Comparison of ENCODE assay signal across 1 cellular context in genomic region chr5:13809921-13810320, GRCh38.
TF ChIP-seq lines count a peak whose summit lies in the region.

No MANE protein-coding gene starts in this region.

TF ChIP-seq in H1, 55 proteins besides CTCF, POLR2A, EP300 and RAD21 (continued from another document):
- TF ChIP-seq, protein P1, sequence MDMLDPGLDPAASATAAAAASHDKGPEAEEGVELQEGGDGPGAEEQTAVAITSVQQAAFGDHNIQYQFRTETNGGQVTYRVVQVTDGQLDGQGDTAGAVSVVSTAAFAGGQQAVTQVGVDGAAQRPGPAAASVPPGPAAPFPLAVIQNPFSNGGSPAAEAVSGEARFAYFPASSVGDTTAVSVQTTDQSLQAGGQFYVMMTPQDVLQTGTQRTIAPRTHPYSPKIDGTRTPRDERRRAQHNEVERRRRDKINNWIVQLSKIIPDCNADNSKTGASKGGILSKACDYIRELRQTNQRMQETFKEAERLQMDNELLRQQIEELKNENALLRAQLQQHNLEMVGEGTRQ (IDR thresholded peaks at IDR 0.05; ENCODE audit: low read length): no peak
- TF ChIP-seq YY1 (IDR thresholded peaks at IDR 0.05; ENCODE audit: low read depth, low read length): no peak
- TF ChIP-seq HDAC6 (IDR thresholded peaks at IDR 0.05; ENCODE audit: low read depth, low read length): no peak
- TF ChIP-seq ATF3 (IDR thresholded peaks at IDR 0.05; ENCODE audit: insufficient read depth, low read depth, low read length): no peak
- TF ChIP-seq, protein P2, sequence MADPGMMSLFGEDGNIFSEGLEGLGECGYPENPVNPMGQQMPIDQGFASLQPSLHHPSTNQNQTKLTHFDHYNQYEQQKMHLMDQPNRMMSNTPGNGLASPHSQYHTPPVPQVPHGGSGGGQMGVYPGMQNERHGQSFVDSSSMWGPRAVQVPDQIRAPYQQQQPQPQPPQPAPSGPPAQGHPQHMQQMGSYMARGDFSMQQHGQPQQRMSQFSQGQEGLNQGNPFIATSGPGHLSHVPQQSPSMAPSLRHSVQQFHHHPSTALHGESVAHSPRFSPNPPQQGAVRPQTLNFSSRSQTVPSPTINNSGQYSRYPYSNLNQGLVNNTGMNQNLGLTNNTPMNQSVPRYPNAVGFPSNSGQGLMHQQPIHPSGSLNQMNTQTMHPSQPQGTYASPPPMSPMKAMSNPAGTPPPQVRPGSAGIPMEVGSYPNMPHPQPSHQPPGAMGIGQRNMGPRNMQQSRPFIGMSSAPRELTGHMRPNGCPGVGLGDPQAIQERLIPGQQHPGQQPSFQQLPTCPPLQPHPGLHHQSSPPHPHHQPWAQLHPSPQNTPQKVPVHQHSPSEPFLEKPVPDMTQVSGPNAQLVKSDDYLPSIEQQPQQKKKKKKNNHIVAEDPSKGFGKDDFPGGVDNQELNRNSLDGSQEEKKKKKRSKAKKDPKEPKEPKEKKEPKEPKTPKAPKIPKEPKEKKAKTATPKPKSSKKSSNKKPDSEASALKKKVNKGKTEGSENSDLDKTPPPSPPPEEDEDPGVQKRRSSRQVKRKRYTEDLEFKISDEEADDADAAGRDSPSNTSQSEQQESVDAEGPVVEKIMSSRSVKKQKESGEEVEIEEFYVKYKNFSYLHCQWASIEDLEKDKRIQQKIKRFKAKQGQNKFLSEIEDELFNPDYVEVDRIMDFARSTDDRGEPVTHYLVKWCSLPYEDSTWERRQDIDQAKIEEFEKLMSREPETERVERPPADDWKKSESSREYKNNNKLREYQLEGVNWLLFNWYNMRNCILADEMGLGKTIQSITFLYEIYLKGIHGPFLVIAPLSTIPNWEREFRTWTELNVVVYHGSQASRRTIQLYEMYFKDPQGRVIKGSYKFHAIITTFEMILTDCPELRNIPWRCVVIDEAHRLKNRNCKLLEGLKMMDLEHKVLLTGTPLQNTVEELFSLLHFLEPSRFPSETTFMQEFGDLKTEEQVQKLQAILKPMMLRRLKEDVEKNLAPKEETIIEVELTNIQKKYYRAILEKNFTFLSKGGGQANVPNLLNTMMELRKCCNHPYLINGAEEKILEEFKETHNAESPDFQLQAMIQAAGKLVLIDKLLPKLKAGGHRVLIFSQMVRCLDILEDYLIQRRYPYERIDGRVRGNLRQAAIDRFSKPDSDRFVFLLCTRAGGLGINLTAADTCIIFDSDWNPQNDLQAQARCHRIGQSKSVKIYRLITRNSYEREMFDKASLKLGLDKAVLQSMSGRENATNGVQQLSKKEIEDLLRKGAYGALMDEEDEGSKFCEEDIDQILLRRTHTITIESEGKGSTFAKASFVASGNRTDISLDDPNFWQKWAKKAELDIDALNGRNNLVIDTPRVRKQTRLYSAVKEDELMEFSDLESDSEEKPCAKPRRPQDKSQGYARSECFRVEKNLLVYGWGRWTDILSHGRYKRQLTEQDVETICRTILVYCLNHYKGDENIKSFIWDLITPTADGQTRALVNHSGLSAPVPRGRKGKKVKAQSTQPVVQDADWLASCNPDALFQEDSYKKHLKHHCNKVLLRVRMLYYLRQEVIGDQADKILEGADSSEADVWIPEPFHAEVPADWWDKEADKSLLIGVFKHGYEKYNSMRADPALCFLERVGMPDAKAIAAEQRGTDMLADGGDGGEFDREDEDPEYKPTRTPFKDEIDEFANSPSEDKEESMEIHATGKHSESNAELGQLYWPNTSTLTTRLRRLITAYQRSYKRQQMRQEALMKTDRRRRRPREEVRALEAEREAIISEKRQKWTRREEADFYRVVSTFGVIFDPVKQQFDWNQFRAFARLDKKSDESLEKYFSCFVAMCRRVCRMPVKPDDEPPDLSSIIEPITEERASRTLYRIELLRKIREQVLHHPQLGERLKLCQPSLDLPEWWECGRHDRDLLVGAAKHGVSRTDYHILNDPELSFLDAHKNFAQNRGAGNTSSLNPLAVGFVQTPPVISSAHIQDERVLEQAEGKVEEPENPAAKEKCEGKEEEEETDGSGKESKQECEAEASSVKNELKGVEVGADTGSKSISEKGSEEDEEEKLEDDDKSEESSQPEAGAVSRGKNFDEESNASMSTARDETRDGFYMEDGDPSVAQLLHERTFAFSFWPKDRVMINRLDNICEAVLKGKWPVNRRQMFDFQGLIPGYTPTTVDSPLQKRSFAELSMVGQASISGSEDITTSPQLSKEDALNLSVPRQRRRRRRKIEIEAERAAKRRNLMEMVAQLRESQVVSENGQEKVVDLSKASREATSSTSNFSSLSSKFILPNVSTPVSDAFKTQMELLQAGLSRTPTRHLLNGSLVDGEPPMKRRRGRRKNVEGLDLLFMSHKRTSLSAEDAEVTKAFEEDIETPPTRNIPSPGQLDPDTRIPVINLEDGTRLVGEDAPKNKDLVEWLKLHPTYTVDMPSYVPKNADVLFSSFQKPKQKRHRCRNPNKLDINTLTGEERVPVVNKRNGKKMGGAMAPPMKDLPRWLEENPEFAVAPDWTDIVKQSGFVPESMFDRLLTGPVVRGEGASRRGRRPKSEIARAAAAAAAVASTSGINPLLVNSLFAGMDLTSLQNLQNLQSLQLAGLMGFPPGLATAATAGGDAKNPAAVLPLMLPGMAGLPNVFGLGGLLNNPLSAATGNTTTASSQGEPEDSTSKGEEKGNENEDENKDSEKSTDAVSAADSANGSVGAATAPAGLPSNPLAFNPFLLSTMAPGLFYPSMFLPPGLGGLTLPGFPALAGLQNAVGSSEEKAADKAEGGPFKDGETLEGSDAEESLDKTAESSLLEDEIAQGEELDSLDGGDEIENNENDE (IDR thresholded peaks at IDR 0.05; ENCODE audit: insufficient replicate concordance, low read length): no peak
- no peak for TF ChIP-seq FOSL1 (IDR thresholded peaks at IDR 0.05; ENCODE audit: insufficient read depth, low read depth, low read length)
- no peak for TF ChIP-seq ZNF274 (IDR thresholded peaks at IDR 0.05; ENCODE audit: borderline replicate concordance, extremely low read depth, low read length)
- no peak for TF ChIP-seq POU5F1 (IDR thresholded peaks at IDR 0.05; ENCODE audit: low read depth, low read length)
- TF ChIP-seq MAFK (IDR thresholded peaks at IDR 0.05; ENCODE audit: low read depth, low read length): no peak
